ENCODE assay signal across 13 cellular contexts in genomic region chr2:221518937-221519635, GRCh38. TPM values are rescaled to one million over a fixed set of nuclear protein-coding genes. Genes with fewer than 3 reads are reported as not detected.
DNase-seq lines count a peak whose midpoint lies in the region; ATAC-seq and TF ChIP-seq lines count a peak whose summit lies in the region.
"Had no signal": no experiment of that assay in that cellular context is flagged by ENCODE, and none has a peak within 500 bp of the region (broad histone marks: within the 10 kb centered on the region; RNA-seq: fewer than 3 reads in every experiment).

No MANE protein-coding gene starts in this region.

- H3K4me1 Mint-ChIP-seq in endodermal cell, result peaks cover 31% of the 10 kb centered on the region
- H3K4me1 Mint-ChIP-seq in neural crest cell, result peaks cover 28% of the 10 kb centered on the region

- H3K27me3 Mint-ChIP-seq in endodermal cell (ENCODE audit: insufficient read depth) (no peaks in the 10 kb centered on the region), neural crest cell (ENCODE audit: low read depth) (no peaks in the 10 kb centered on the region)

- H2AFZ ChIP-seq in OCI-LY3 (ENCODE audit: low read depth, low read length), result no peak overlapping the region

- H3K27ac Mint-ChIP-seq in endodermal cell (no peak overlapping the region), neural crest cell (ENCODE audit: unreplicated experiment) (peak overlapping the region; percentile 60)

- H3K36me3 ChIP-seq in OCI-LY3 (replicated peaks; ENCODE audit: low read depth, low read length) (no peaks in the 10 kb centered on the region), endodermal cell (ENCODE audit: control insufficient read depth, insufficient read depth, low read length) (peaks cover 26% of the 10 kb centered on the region)

- H3K36me3 Mint-ChIP-seq in endodermal cell (ENCODE audit: low read depth) (peaks cover 11% of the 10 kb centered on the region), neural crest cell (ENCODE audit: low read depth) (no peaks in the 10 kb centered on the region)

- no peak overlapping the region for H3K27ac ChIP-seq in OCI-LY3 (ENCODE audit: low read length)
- H3K27ac ChIP-seq in endodermal cell (ENCODE audit: low read depth, low read length), result no peak overlapping the region
- H3K27ac ChIP-seq: 22Rv1, SK-N-MC had no signal

- no peaks in the 10 kb centered on the region for H4K20me1 ChIP-seq in OCI-LY3 (ENCODE audit: insufficient read depth, low read length)

- H3K4me2 ChIP-seq in OCI-LY3 (ENCODE audit: low read length), result peak overlapping the region; percentile 72

- H3K4me3 Mint-ChIP-seq in endodermal cell (no peak overlapping the region), neural crest cell (no peak overlapping the region)

- H3K9ac ChIP-seq in OCI-LY3 (ENCODE audit: low read length) (0 out of 2 replicates have a peak overlapping the region, but pooled peaks have one; percentile 10), endodermal cell (ENCODE audit: extremely low read depth, low read length, poor library complexity, severe bottlenecking) (no peak overlapping the region)

- DNase-seq in DMS 273 (lab: John Stamatoyannopoulos, UW; ENCODE audit: unreplicated experiment) (peak; percentile 28), DMS 273 treated with DMSO at 0.1 percent for 48 hours (lab: John Stamatoyannopoulos, UW) (no peak), endodermal cell (no peak), neural crest cell (ENCODE audit: low read depth, low spot score) (no peak)
- DNase-seq: NCI-H1105, right cardiac atrium, substantia nigra had no signal

- H3K27me3 ChIP-seq in OCI-LY3 (ENCODE audit: low read depth, low read length) (no peaks in the 10 kb centered on the region), endodermal cell (ENCODE audit: control insufficient read depth, insufficient read depth, low read length, poor library complexity, severe bottlenecking) (no peaks in the 10 kb centered on the region)

- no peak for TF ChIP-seq CTCF in OCI-LY3 (IDR thresholded peaks at IDR 0.05; ENCODE audit: low read depth, low read length)
- no peak for TF ChIP-seq CTCF in endodermal cell (conservative IDR thresholded peaks at IDR 0.05)
- TF ChIP-seq CTCF in neural crest cell (conservative IDR thresholded peaks at IDR 0.05), result no peak

- ATAC-seq in GM21825 (IDR thresholded peaks at IDR 0.05; ENCODE audit: unreplicated experiment), result no peak
- no peak for ATAC-seq in HG02970 (IDR thresholded peaks at IDR 0.05; ENCODE audit: low FRiP score, unreplicated experiment)
- no peak for ATAC-seq in HG03469 (IDR thresholded peaks at IDR 0.05; ENCODE audit: unreplicated experiment)

- H3K79me2 ChIP-seq in OCI-LY3 (ENCODE audit: low read length), result no peaks in the 10 kb centered on the region

- H3K9me3 Mint-ChIP-seq in endodermal cell (no peaks in the 10 kb centered on the region), neural crest cell (no peaks in the 10 kb centered on the region)

- peaks cover 56% of the 10 kb centered on the region for H3K4me1 ChIP-seq in OCI-LY3 (ENCODE audit: low read length)
- peaks cover 11% of the 10 kb centered on the region for H3K4me1 ChIP-seq in endodermal cell (ENCODE audit: control insufficient read depth, insufficient read depth, low read length)

- H3K9me3 ChIP-seq in OCI-LY3 (ENCODE audit: insufficient read depth, low read length) (no peaks in the 10 kb centered on the region), endodermal cell (ENCODE audit: control insufficient read depth, low read length) (no peaks in the 10 kb centered on the region)

- H3K4me3 ChIP-seq in OCI-LY3 (ENCODE audit: low read length) (no peak overlapping the region; the same call in 1 of the 2 replicates), endodermal cell (ENCODE audit: low read length) (peak overlapping the region; percentile 1)
- H3K4me3 ChIP-seq: SK-N-MC had no signal

- WGBS in endodermal cell (ENCODE audit: insufficient coverage in 1 of 2, insufficient read length in 1 of 2), 2 experiments, result 86 to 89% methylated on average over 5 to 7 of the region's 7 CpGs

RNA-seq across cellular contexts. Expression of gene EPHA4, which starts 53.0 kb away (rescaled TPM):
- 10 to 100 TPM; 74.1 to 87.3 TPM for total RNA-seq in endodermal cell
- 83.9 TPM for polyA plus RNA-seq in endodermal cell (2013, experiment 1 of 2)
- polyA plus RNA-seq in endodermal cell (2013, experiment 2 of 2), result 76.5 TPM
- 105 and 108 TPM in 2 replicates for total RNA-seq in neural crest cell
